Comparison of ENCODE assay signal across 16 cellular contexts in the genomic region with DNA sequence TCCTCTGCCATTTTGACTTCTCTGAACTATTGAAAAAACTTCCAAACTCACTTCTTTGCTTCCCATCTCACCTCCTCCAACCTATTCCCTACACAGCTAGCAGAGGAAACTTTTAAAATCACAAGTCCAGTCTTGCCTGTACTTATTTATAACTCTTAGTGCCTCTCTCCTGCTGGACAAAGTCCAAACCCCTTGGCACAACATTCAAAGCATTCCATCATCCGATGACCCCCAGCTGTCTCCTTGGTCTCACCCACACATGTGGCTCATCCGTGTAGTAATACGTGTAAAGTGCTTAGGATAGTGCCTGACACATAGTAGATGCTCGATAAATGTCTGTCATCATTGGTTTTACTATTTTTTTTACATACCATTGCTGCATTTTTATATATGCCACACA.
DNase-seq lines count a peak whose midpoint lies in the region; TF ChIP-seq lines count a peak whose summit lies in the region.
"Had no signal": no experiment of that assay in that cellular context is flagged by ENCODE, and none has a peak within 500 bp of the region (broad histone marks: within the 10 kb centered on the region; RNA-seq: fewer than 3 reads in every experiment).

No MANE protein-coding gene starts in this region.

- no peaks in the 10 kb centered on the region for H3K36me3 Mint-ChIP-seq in activated T-cell treated with anti-CD3 and anti-CD28 coated beads, Interleukin-2, amount 50 U/mL, for 24 hours (ENCODE audit: low read depth)
- H3K36me3 Mint-ChIP-seq in H9 (ENCODE audit: insufficient read depth in 1 of 3, low read depth in 3 of 3) = peaks cover 0 to 6% (median 0%) of the 10 kb centered on the region in 3 experiments; a peak in 4 of 7 replicates
- H3K36me3 Mint-ChIP-seq: activated naive CD4-positive, alpha-beta T cell treated with anti-CD3 and anti-CD28 coated beads, Interleukin-2, amount 10 ng/mL, durations not matched to agents 7 days and 5 days; CD8-positive, alpha-beta T cell; immature natural killer cell had no signal

- H3K9ac ChIP-seq in H9 (ENCODE audit: extremely low read depth, insufficient read length, low read length) = no peak overlapping the region

- H3K9me3 ChIP-seq in H9 (ENCODE audit: control insufficient read depth, low read depth, low read length) = no peaks in the 10 kb centered on the region
- H3K9me3 ChIP-seq: SJSA1, upper lobe of left lung had no signal

- no peak overlapping the region for H2AK5ac ChIP-seq in H9 (ENCODE audit: insufficient read length, low read length)

- H3K27ac Mint-ChIP-seq in activated T-cell treated with anti-CD3 and anti-CD28 coated beads, Interleukin-2, amount 50 U/mL, for 24 hours = no peak overlapping the region
- peak overlapping the region in 1 of 3 experiments; percentile 5; a peak in 3 of 7 replicates for H3K27ac Mint-ChIP-seq in H9
- H3K27ac Mint-ChIP-seq: activated naive CD4-positive, alpha-beta T cell treated with anti-CD3 and anti-CD28 coated beads, Interleukin-2, amount 10 ng/mL, durations not matched to agents 7 days and 5 days; CD8-positive, alpha-beta T cell; immature natural killer cell had no signal

- H2BK20ac ChIP-seq in H9 (ENCODE audit: low read depth, low read length, poor library complexity, severe bottlenecking) = no peak overlapping the region

- H3T11ph ChIP-seq in H9 (ENCODE audit: low read length) = no peak overlapping the region

- H3K27me3 Mint-ChIP-seq in activated T-cell treated with anti-CD3 and anti-CD28 coated beads, Interleukin-2, amount 50 U/mL, for 24 hours = no peaks in the 10 kb centered on the region
- H3K27me3 Mint-ChIP-seq in H9 (ENCODE audit: low read depth) = no peaks in the 10 kb centered on the region
- H3K27me3 Mint-ChIP-seq: activated naive CD4-positive, alpha-beta T cell treated with anti-CD3 and anti-CD28 coated beads, Interleukin-2, amount 10 ng/mL, durations not matched to agents 7 days and 5 days had no signal

- no peak overlapping the region for H4K8ac ChIP-seq in H9 (replicated peaks; ENCODE audit: insufficient read length, low read depth, low read length)

- H4K5ac ChIP-seq in H9 (ENCODE audit: insufficient read length, low read depth, low read length) = no peak overlapping the region

- no peak overlapping the region for H3K23ac ChIP-seq in H9 (ENCODE audit: insufficient read length, low read depth, low read length)

- no peak overlapping the region for H3K18ac ChIP-seq in H9 (ENCODE audit: insufficient read length, low read depth, low read length)

- no peak overlapping the region for H3K4me2 ChIP-seq in H9 (ENCODE audit: insufficient read depth, insufficient read length, low read length)

- DNase-seq in AG08395 (ENCODE audit: low spot score) (peak; percentile 34), RPMI7951 (ENCODE audit: low read depth) (peak; percentile 90), fibroblast of mammary gland (ENCODE audit: low read depth) (peak; percentile 77), kidney tubule cell (ENCODE audit: low spot score) (peak; percentile 21), SIG-M5 (lab: John Stamatoyannopoulos, UW) (no peak), H9 (no peak), NCI-H69 (lab: John Stamatoyannopoulos, UW) (no peak)
- no peak for DNase-seq in activated T-cell treated with anti-CD3 and anti-CD28 coated beads, Interleukin-2, amount 50 U/mL, for 24 hours
- DNase-seq: activated CD4-positive, alpha-beta T cell treated with anti-CD3 and anti-CD28 coated beads for 4 hours; activated naive CD4-positive, alpha-beta T cell treated with anti-CD3 and anti-CD28 coated beads, Interleukin-2, amount 10 ng/mL, durations not matched to agents 7 days and 5 days; CD8-positive, alpha-beta T cell; immature natural killer cell; occipital lobe; stimulated activated naive CD4-positive, alpha-beta T cell treated with Interleukin-2 at 50 U/mL for 16 hours; upper lobe of left lung had no signal

- H3K9me3 Mint-ChIP-seq in activated T-cell treated with anti-CD3 and anti-CD28 coated beads, Interleukin-2, amount 50 U/mL, for 24 hours = no peaks in the 10 kb centered on the region
- no peaks in the 10 kb centered on the region for H3K9me3 Mint-ChIP-seq in H9
- H3K9me3 Mint-ChIP-seq: activated naive CD4-positive, alpha-beta T cell treated with anti-CD3 and anti-CD28 coated beads, Interleukin-2, amount 10 ng/mL, durations not matched to agents 7 days and 5 days; CD8-positive, alpha-beta T cell; immature natural killer cell had no signal

- no peak overlapping the region for H3K4ac ChIP-seq in H9 (ENCODE audit: low read depth, low read length)

- no peak overlapping the region for H3K4me3 ChIP-seq in fibroblast of mammary gland (ENCODE audit: control insufficient read depth, low read depth, low read length)
- H3K4me3 ChIP-seq: SJSA1, upper lobe of left lung had no signal

- no peak overlapping the region for H2BK15ac ChIP-seq in H9 (ENCODE audit: low read depth, low read length)

- H3K27me3 ChIP-seq in H9 (ENCODE audit: insufficient read depth, low read length) = no peaks in the 10 kb centered on the region
- H3K27me3 ChIP-seq: SJSA1, upper lobe of left lung had no signal

- H3K4me1 ChIP-seq in H9 (ENCODE audit: insufficient read depth, low read length) = no peaks in the 10 kb centered on the region
- H3K4me1 ChIP-seq: SJSA1, upper lobe of left lung had no signal

- no peak overlapping the region for H3K14ac ChIP-seq in H9 (ENCODE audit: insufficient read depth, low read length)

- WGBS in H9 (ENCODE audit: extremely low coverage, insufficient read length, low lambda C conversion rate) = no CpG with 5 or more reads among the region's 4 CpGs

- TF ChIP-seq CTCF in fibroblast of mammary gland (conservative IDR thresholded peaks at IDR 0.05; ENCODE audit: control insufficient read depth, insufficient read depth, low read depth, low read length) (no peak), H9 (conservative IDR thresholded peaks at IDR 0.05) (no peak)

- H2BK12ac ChIP-seq in H9 (ENCODE audit: insufficient read length, low read depth, low read length) = no peak overlapping the region

- no peaks in the 10 kb centered on the region for H3K23me2 ChIP-seq in H9 (ENCODE audit: insufficient read length, low read depth, low read length, poor library complexity, severe bottlenecking)

- no peak overlapping the region for H2BK120ac ChIP-seq in H9 (ENCODE audit: low read depth, low read length, poor library complexity, severe bottlenecking)

- no peak overlapping the region for H2AFZ ChIP-seq in H9 (ENCODE audit: low read length)

- H3K79me1 ChIP-seq in H9 (ENCODE audit: insufficient read depth, low read depth, low read length, poor library complexity, severe bottlenecking) = no peaks in the 10 kb centered on the region

- no peak overlapping the region for H3K56ac ChIP-seq in H9 (ENCODE audit: insufficient read length, low read depth, low read length)

- no peak overlapping the region for H4K91ac ChIP-seq in H9 (ENCODE audit: insufficient read length, low read depth, low read length)

- no peak overlapping the region for H2BK5ac ChIP-seq in H9 (ENCODE audit: insufficient read length, low read length)

- H3K4me1 Mint-ChIP-seq in activated T-cell treated with anti-CD3 and anti-CD28 coated beads, Interleukin-2, amount 50 U/mL, for 24 hours (ENCODE audit: low read depth) = no peaks in the 10 kb centered on the region
- H3K4me1 Mint-ChIP-seq in H9 = peaks cover 4% of the 10 kb centered on the region in 2 experiments
- H3K4me1 Mint-ChIP-seq: activated naive CD4-positive, alpha-beta T cell treated with anti-CD3 and anti-CD28 coated beads, Interleukin-2, amount 10 ng/mL, durations not matched to agents 7 days and 5 days; immature natural killer cell had no signal

- no peak overlapping the region for H3K4me3 Mint-ChIP-seq in activated T-cell treated with anti-CD3 and anti-CD28 coated beads, Interleukin-2, amount 50 U/mL, for 24 hours
- no peak overlapping the region for H3K4me3 Mint-ChIP-seq in H9
- H3K4me3 Mint-ChIP-seq: activated naive CD4-positive, alpha-beta T cell treated with anti-CD3 and anti-CD28 coated beads, Interleukin-2, amount 10 ng/mL, durations not matched to agents 7 days and 5 days; CD8-positive, alpha-beta T cell; immature natural killer cell had no signal

- no peaks in the 10 kb centered on the region for H3K79me2 ChIP-seq in H9 (ENCODE audit: insufficient read depth, low read length)

- no peak overlapping the region for H3K27ac ChIP-seq in H9 (ENCODE audit: insufficient read length, low read depth, low read length)
- H3K27ac ChIP-seq: SJSA1, upper lobe of left lung had no signal

- H4K20me1 ChIP-seq in H9 (ENCODE audit: control insufficient read depth, insufficient read depth, insufficient read length) = no peaks in the 10 kb centered on the region

Comparison
In these comparisons a context has a peak if more than half of its experiments do, and no peak if none do; other contexts are left out.
1. DNase-seq: peak in AG08395 (single experiment), RPMI7951 (single experiment), fibroblast of mammary gland (single experiment) and kidney tubule cell (single experiment); none in SIG-M5 (single experiment), activated T-cell treated with anti-CD3 and anti-CD28 coated beads, Interleukin-2, amount 50 U/mL, for 24 hours (single experiment), H9 (single experiment) and NCI-H69 (single experiment).